18 cellular contexts compared by ENCODE assay signal in the genomic region with DNA sequence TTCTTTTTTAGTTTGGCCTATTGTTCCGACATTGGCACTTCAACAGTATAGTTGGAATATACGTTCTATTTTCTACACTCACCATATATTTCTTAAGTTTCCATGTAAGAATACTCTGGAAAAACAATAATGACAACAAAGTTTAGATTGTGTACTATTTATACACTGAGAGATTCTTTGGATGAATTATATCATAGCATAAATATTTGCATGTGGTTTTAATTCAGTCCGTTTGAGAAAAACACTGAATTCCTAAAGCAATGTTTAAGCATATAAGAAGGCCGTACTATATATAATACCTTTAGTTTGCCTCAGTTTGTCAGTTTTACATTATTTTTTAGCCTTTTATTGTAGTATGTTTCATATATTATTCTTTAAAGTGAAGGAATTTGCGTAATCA.
"Had no signal": no experiment of that assay in that cellular context is flagged by ENCODE, and none has a peak within 500 bp of the region (broad histone marks: within the 10 kb centered on the region; RNA-seq: fewer than 3 reads in every experiment).

No MANE protein-coding gene starts in this region.

- H3K27ac ChIP-seq: esophagus squamous epithelium, gastrocnemius medialis, heart right ventricle, neutrophil, thoracic aorta, transverse colon had no signal

- H3K4me1 ChIP-seq: esophagus squamous epithelium, gastrocnemius medialis, transverse colon had no signal

- H3K4me3 ChIP-seq: esophagus squamous epithelium, gastrocnemius medialis, heart right ventricle, thoracic aorta, transverse colon had no signal

- H3K9me3 ChIP-seq: esophagus squamous epithelium, gastrocnemius medialis, neutrophil, thoracic aorta had no signal

- H3K36me3 ChIP-seq: neutrophil had no signal

- DNase-seq: cerebellar nuclear complex; dermis blood vessel endothelial cell; esophagus squamous epithelium; gastrocnemius medialis; heart right ventricle; hypothalamus; kidney glomerular epithelial cell; mesendoderm; naive thymus-derived CD4-positive, alpha-beta T cell; posterior cingulate gyrus; right cardiac atrium; stimulated activated CD4-positive, alpha-beta T cell treated with anti-CD3 and anti-CD28 coated beads, Interleukin-4, amount 100 ng/mL, for 1 hour; transverse colon had no signal

- ATAC-seq: gastrocnemius medialis; heart right ventricle; naive thymus-derived CD4-positive, alpha-beta T cell; right cardiac atrium; stimulated activated memory B cell treated with anti-CD40 and anti-IgM and Interleukin-4, amounts not matched to agents 10 μg/mL and 1 μg/mL and 100 μg/mL, for 72 hours had no signal

- FAIRE-seq: colon, islet of Langerhans had no signal

- H3K27me3 ChIP-seq: esophagus squamous epithelium, gastrocnemius medialis, heart right ventricle, neutrophil, transverse colon had no signal
